ENCODE assay signal across 1 cellular context in genomic region chr12:14842315-14842714, GRCh38.
TF ChIP-seq lines count a peak whose summit lies in the region.

No MANE protein-coding gene starts in this region.

TF ChIP-seq in HepG2, 621 proteins besides CTCF, POLR2A, EP300 and RAD21 (continued from another document):
- TF ChIP-seq PAXIP1 (CRISPR knock-in tag; conservative IDR thresholded peaks at IDR 0.05): peak; percentile 20; the same call in 1 of the 2 replicates
- TF ChIP-seq EHMT2 (IDR thresholded peaks at IDR 0.05; ENCODE audit: borderline replicate concordance, low read depth, low read length): 0 out of 2 replicates have a peak, but pooled peaks have one; percentile 53
- no peak for TF ChIP-seq ZNF549 (CRISPR knock-in tag; IDR thresholded peaks at IDR 0.05)
- no peak for TF ChIP-seq NPAS2 (CRISPR knock-in tag; IDR thresholded peaks at IDR 0.05; ENCODE audit: borderline replicate concordance)
